In genomic region chr2:191691016-191691725, GRCh38 we compare ENCODE assay signal across 1 cellular context.
A peak's percentile ranks its signal among the peaks of the same experiment; 100 is the strongest.
TF ChIP-seq lines count a peak whose summit lies in the region.

No MANE protein-coding gene starts in this region.

TF ChIP-seq in GM12878, 131 proteins besides CTCF, POLR2A, EP300 and RAD21 (continued from another document and continues in another):
- TF ChIP-seq IRF3 (IDR thresholded peaks at IDR 0.05): no peak
- TF ChIP-seq BMI1 (IDR thresholded peaks at IDR 0.05; ENCODE audit: borderline replicate concordance): no peak
- no peak for TF ChIP-seq TARDBP (IDR thresholded peaks at IDR 0.05; ENCODE audit: borderline replicate concordance)
- TF ChIP-seq FOXM1 (IDR thresholded peaks at IDR 0.05; ENCODE audit: low read depth, low read length): peak; percentile 65; the same call in 1 of the 2 replicates
- no peak; the same call in 1 of the 2 replicates for TF ChIP-seq USF2 (IDR thresholded peaks at IDR 0.05; ENCODE audit: borderline replicate concordance, low read depth, low read length)
- peak; percentile 18 for TF ChIP-seq SKIL (IDR thresholded peaks at IDR 0.05; ENCODE audit: low read depth, poor library complexity, severe bottlenecking)
- no peak for TF ChIP-seq DPF2 (IDR thresholded peaks at IDR 0.05)
- TF ChIP-seq ZNF622 (IDR thresholded peaks at IDR 0.05): no peak
- no peak for TF ChIP-seq CBX3 (IDR thresholded peaks at IDR 0.05; ENCODE audit: borderline replicate concordance, low read depth)
- TF ChIP-seq POU2F2 (IDR thresholded peaks at IDR 0.05; ENCODE audit: borderline replicate concordance, low read depth, low read length): no peak
- no peak for TF ChIP-seq BCL11A (IDR thresholded peaks at IDR 0.05; ENCODE audit: low read depth, low read length)
- TF ChIP-seq ZZZ3 (IDR thresholded peaks at IDR 0.05; ENCODE audit: control insufficient read depth, insufficient read length, low read depth): no peak
- TF ChIP-seq ZNF207 (IDR thresholded peaks at IDR 0.05; ENCODE audit: borderline replicate concordance): no peak
- TF ChIP-seq TAF1 (IDR thresholded peaks at IDR 0.05; ENCODE audit: borderline replicate concordance, low read depth, low read length): no peak
- no peak for TF ChIP-seq ZBTB40 (IDR thresholded peaks at IDR 0.05; ENCODE audit: borderline replicate concordance)
- no peak for TF ChIP-seq SUPT20H (IDR thresholded peaks at IDR 0.05; ENCODE audit: borderline replicate concordance, control insufficient read depth, low read depth, low read length)
- peak; percentile 97 for TF ChIP-seq SMC3 (IDR thresholded peaks at IDR 0.05; ENCODE audit: borderline replicate concordance, low read length)
- no peak for TF ChIP-seq ZNF274 (IDR thresholded peaks at IDR 0.05; ENCODE audit: insufficient read depth, insufficient read length)
- no peak for TF ChIP-seq MLLT1 (IDR thresholded peaks at IDR 0.05)
- no peak for TF ChIP-seq EED (IDR thresholded peaks at IDR 0.05; ENCODE audit: low read depth)
- no peak for TF ChIP-seq TCF3 (IDR thresholded peaks at IDR 0.05; ENCODE audit: borderline replicate concordance, insufficient read depth, low read depth, low read length)
- TF ChIP-seq YY1 (IDR thresholded peaks at IDR 0.05; ENCODE audit: low read depth, low read length): peak; percentile 43; the same call in 1 of the 2 replicates
- no peak for TF ChIP-seq E2F8 (IDR thresholded peaks at IDR 0.05; ENCODE audit: low read depth, partially characterized antibody)
- TF ChIP-seq NFYA (IDR thresholded peaks at IDR 0.05; ENCODE audit: borderline replicate concordance, low read depth, low read length): no peak
- no peak for TF ChIP-seq NR2F1 (conservative IDR thresholded peaks at IDR 0.05)
- no peak for TF ChIP-seq PAX5 (IDR thresholded peaks at IDR 0.05; ENCODE audit: borderline replicate concordance, low read depth, low read length)
- TF ChIP-seq JUND (IDR thresholded peaks at IDR 0.05; ENCODE audit: low read depth, low read length): no peak
- TF ChIP-seq ZNF687 (IDR thresholded peaks at IDR 0.05): no peak
- no peak for TF ChIP-seq ASH2L (IDR thresholded peaks at IDR 0.05; ENCODE audit: borderline replicate concordance, low read depth)
- no peak for TF ChIP-seq TCF12 (IDR thresholded peaks at IDR 0.05; ENCODE audit: low read depth, low read length)
- TF ChIP-seq CUX1 (IDR thresholded peaks at IDR 0.05; ENCODE audit: insufficient replicate concordance, low read depth, low read length): no peak
- TF ChIP-seq WRNIP1 (IDR thresholded peaks at IDR 0.05; ENCODE audit: borderline replicate concordance, low read depth, low read length): no peak
